Comparison of ENCODE assay signal across 27 cellular contexts in genomic region chr5:141869040-141869439, GRCh38. TPM values are rescaled to one million over a fixed set of nuclear protein-coding genes. Genes with fewer than 3 reads are reported as not detected.
DNase-seq lines count a peak whose midpoint lies in the region; ATAC-seq and TF ChIP-seq lines count a peak whose summit lies in the region.
"Had no signal": no experiment of that assay in that cellular context is flagged by ENCODE, and none has a peak within 500 bp of the region (broad histone marks: within the 10 kb centered on the region; RNA-seq: fewer than 3 reads in every experiment).

No MANE protein-coding gene starts in this region.

- H3K9me3 Mint-ChIP-seq in activated naive CD8-positive, alpha-beta T cell treated with anti-CD3 and anti-CD28 coated beads, Interleukin-2, amount 10 ng/mL, durations not matched to agents 7 days and 5 days, result no peaks in the 10 kb centered on the region
- no peaks in the 10 kb centered on the region for H3K9me3 Mint-ChIP-seq in activated naive CD8-positive, alpha-beta T cell treated with anti-CD3 and anti-CD28 coated beads for 36 hours
- H3K9me3 Mint-ChIP-seq: activated naive CD4-positive, alpha-beta T cell treated with anti-CD3 and anti-CD28 coated beads for 36 hours; CD4-positive, alpha-beta memory T cell; naive thymus-derived CD8-positive, alpha-beta T cell had no signal

- H3K27ac ChIP-seq in upper lobe of right lung, result no peak overlapping the region
- H3K27ac ChIP-seq: coronary artery, left lung had no signal

- no peaks in the 10 kb centered on the region for H3K36me3 Mint-ChIP-seq in activated naive CD8-positive, alpha-beta T cell treated with anti-CD3 and anti-CD28 coated beads, Interleukin-2, amount 10 ng/mL, durations not matched to agents 7 days and 5 days
- H3K36me3 Mint-ChIP-seq in activated naive CD8-positive, alpha-beta T cell treated with anti-CD3 and anti-CD28 coated beads for 36 hours, result no peaks in the 10 kb centered on the region
- H3K36me3 Mint-ChIP-seq: CD4-positive, alpha-beta memory T cell; naive thymus-derived CD8-positive, alpha-beta T cell had no signal

- TF ChIP-seq CTCF in omental fat pad (IDR thresholded peaks at IDR 0.05) (no peak), upper lobe of right lung (IDR thresholded peaks at IDR 0.05) (no peak)

- H3K4me3 Mint-ChIP-seq in activated naive CD8-positive, alpha-beta T cell treated with anti-CD3 and anti-CD28 coated beads, Interleukin-2, amount 10 ng/mL, durations not matched to agents 7 days and 5 days, result no peak overlapping the region
- H3K4me3 Mint-ChIP-seq in activated naive CD8-positive, alpha-beta T cell treated with anti-CD3 and anti-CD28 coated beads for 36 hours, result no peak overlapping the region
- H3K4me3 Mint-ChIP-seq: activated naive CD4-positive, alpha-beta T cell treated with anti-CD3 and anti-CD28 coated beads for 36 hours; CD4-positive, alpha-beta memory T cell; naive thymus-derived CD8-positive, alpha-beta T cell had no signal

- no peaks in the 10 kb centered on the region for H3K9me3 ChIP-seq in upper lobe of right lung
- H3K9me3 ChIP-seq: left lung, vagina had no signal

- DNase-seq in activated naive CD8-positive, alpha-beta T cell treated with anti-CD3 and anti-CD28 coated beads, Interleukin-2, amount 10 ng/mL, durations not matched to agents 7 days and 5 days, result peak; percentile 15
- DNase-seq in activated naive CD8-positive, alpha-beta T cell treated with anti-CD3 and anti-CD28 coated beads for 36 hours, result no peak
- DNase-seq in epidermal melanocyte (ENCODE audit: insufficient read length, low spot score) (peak; percentile 1), omental fat pad (ENCODE audit: low spot score) (no peak), upper lobe of right lung (peak; percentile 40), NOMO-1 treated with DMSO at 0.1 percent for 48 hours (lab: John Stamatoyannopoulos, UW; ENCODE audit: unreplicated experiment) (no peak), SK-N-DZ (ENCODE audit: low spot score) (no peak), NCI-H187 treated with DMSO at 0.1 percent for 48 hours (lab: John Stamatoyannopoulos, UW) (no peak)
- DNase-seq: activated CD4-positive, alpha-beta T cell treated with anti-CD3 and anti-CD28 coated beads for 4 hours; activated CD8-positive, alpha-beta memory T cell treated with anti-CD3 and anti-CD28 coated beads for 24 hours; activated naive CD4-positive, alpha-beta T cell treated with anti-CD3 and anti-CD28 coated beads for 36 hours; activated T-cell treated with anti-CD3 and anti-CD28 coated beads, Interleukin-2, amount 50 U/mL, for 48 hours; amniotic stem cell; CD4-positive, alpha-beta memory T cell; DMS 273 treated with DMSO at 0.1 percent for 48 hours; EL; hippocampal formation; Karpas-422; NCI-H1436 treated with DMSO at 0.1 percent for 48 hours; NCI-H446 treated with DMSO at 0.1 percent for 48 hours had no signal

- intact Hi-C loops in upper lobe of right lung (cut with DNase I), result no loop called here

- H3K4me1 ChIP-seq in upper lobe of right lung, result peaks cover 21% of the 10 kb centered on the region

- H3K27me3 Mint-ChIP-seq in activated naive CD8-positive, alpha-beta T cell treated with anti-CD3 and anti-CD28 coated beads, Interleukin-2, amount 10 ng/mL, durations not matched to agents 7 days and 5 days, result peaks cover 33% of the 10 kb centered on the region
- peaks cover 14% of the 10 kb centered on the region for H3K27me3 Mint-ChIP-seq in activated naive CD8-positive, alpha-beta T cell treated with anti-CD3 and anti-CD28 coated beads for 36 hours

- no peak overlapping the region for H3K4me3 ChIP-seq in upper lobe of right lung
- H3K4me3 ChIP-seq: coronary artery, GM12878, left lung, vagina had no signal

- ATAC-seq in activated naive CD8-positive, alpha-beta T cell treated with anti-CD3 and anti-CD28 coated beads, Interleukin-2, amount 10 ng/mL, durations not matched to agents 7 days and 5 days (ENCODE audit: low read depth), result no peak
- ATAC-seq in omental fat pad (ENCODE audit: low FRiP score) (peak; percentile 41), upper lobe of right lung (no peak)
- ATAC-seq: GM12878; naive thymus-derived CD8-positive, alpha-beta T cell; Right ventricle myocardium inferior had no signal

- no peak overlapping the region for H3K27ac Mint-ChIP-seq in activated naive CD8-positive, alpha-beta T cell treated with anti-CD3 and anti-CD28 coated beads, Interleukin-2, amount 10 ng/mL, durations not matched to agents 7 days and 5 days
- no peak overlapping the region for H3K27ac Mint-ChIP-seq in activated naive CD8-positive, alpha-beta T cell treated with anti-CD3 and anti-CD28 coated beads for 36 hours
- H3K27ac Mint-ChIP-seq: activated naive CD4-positive, alpha-beta T cell treated with anti-CD3 and anti-CD28 coated beads for 36 hours had no signal

- POLR2A ChIA-PET in activated naive CD8-positive, alpha-beta T cell treated with anti-CD3 and anti-CD28 coated beads, Interleukin-2, amount 10 ng/mL, durations not matched to agents 7 days and 5 days (lab: Charles Lee), result no interaction called here

- no peaks in the 10 kb centered on the region for H3K27me3 ChIP-seq in upper lobe of right lung
- H3K27me3 ChIP-seq: vagina had no signal

- H3K36me3 ChIP-seq in upper lobe of right lung, result peaks cover 25% of the 10 kb centered on the region
- H3K36me3 ChIP-seq: vagina had no signal

- peaks cover 5% of the 10 kb centered on the region for H3K4me1 Mint-ChIP-seq in activated naive CD8-positive, alpha-beta T cell treated with anti-CD3 and anti-CD28 coated beads, Interleukin-2, amount 10 ng/mL, durations not matched to agents 7 days and 5 days
- no peaks in the 10 kb centered on the region for H3K4me1 Mint-ChIP-seq in activated naive CD8-positive, alpha-beta T cell treated with anti-CD3 and anti-CD28 coated beads for 36 hours
- H3K4me1 Mint-ChIP-seq: CD4-positive, alpha-beta memory T cell; naive thymus-derived CD8-positive, alpha-beta T cell had no signal

RNA-seq across cellular contexts. Expression of gene PCDH1, which starts 9.2 kb away (rescaled TPM):
- total RNA-seq in activated naive CD8-positive, alpha-beta T cell treated with anti-CD3 and anti-CD28 coated beads, Interleukin-2, amount 10 ng/mL, durations not matched to agents 7 days and 5 days, result not detected
- not detected for total RNA-seq in activated naive CD8-positive, alpha-beta T cell treated with anti-CD3 and anti-CD28 coated beads for 36 hours
- total RNA-seq in omental fat pad, result 100 to 1,000 TPM in 1 of 4 donors, 10 to 100 TPM in 3; 10.6 to 148 (median 50.6) TPM
- total RNA-seq in upper lobe of right lung, result 66.6 TPM
- 10.7 and 11.9 TPM in 2 replicates for polyA plus RNA-seq in SK-N-DZ (2014; cell fraction: cytosol; rRNA removed)
- polyA plus RNA-seq in SK-N-DZ (2014; cell fraction: nucleus; rRNA removed), result 9.0 and 10.1 TPM in 2 replicates
- total RNA-seq: activated naive CD4-positive, alpha-beta T cell treated with anti-CD3 and anti-CD28 coated beads for 36 hours; CD4-positive, alpha-beta memory T cell; naive thymus-derived CD8-positive, alpha-beta T cell; OCI-LY7 had no signal
- polyA plus RNA-seq: CD4-positive, alpha-beta memory T cell had no signal

RNA-seq across cellular contexts. Expression of gene DELE1, which starts 54.6 kb away (rescaled TPM):
- total RNA-seq in activated naive CD8-positive, alpha-beta T cell treated with anti-CD3 and anti-CD28 coated beads, Interleukin-2, amount 10 ng/mL, durations not matched to agents 7 days and 5 days, result 10 to 100 TPM; 71.2 to 73.1 TPM
- total RNA-seq in activated naive CD8-positive, alpha-beta T cell treated with anti-CD3 and anti-CD28 coated beads for 36 hours, result 10 to 100 TPM; 46.4 to 51.6 TPM
- total RNA-seq in omental fat pad, result 10 to 100 TPM; 57.3 to 87.5 (median 61.0) TPM
- 83.3 TPM for total RNA-seq in upper lobe of right lung
- polyA plus RNA-seq in SK-N-DZ (2014; cell fraction: cytosol; rRNA removed), result 88.5 and 96.7 TPM in 2 replicates
- polyA plus RNA-seq in SK-N-DZ (2014; cell fraction: nucleus; rRNA removed), result 283 and 313 TPM in 2 replicates

Comparison
In these comparisons a context has a peak if more than half of its experiments do, and no peak if none do; other contexts are left out.
1. DNase-seq: peak in activated naive CD8-positive, alpha-beta T cell treated with anti-CD3 and anti-CD28 coated beads, Interleukin-2, amount 10 ng/mL, durations not matched to agents 7 days and 5 days (single experiment), epidermal melanocyte (single experiment) and upper lobe of right lung (single experiment); none in activated naive CD8-positive, alpha-beta T cell treated with anti-CD3 and anti-CD28 coated beads for 36 hours (single experiment), omental fat pad (single experiment), NOMO-1 treated with DMSO at 0.1 percent for 48 hours (single experiment), SK-N-DZ (single experiment) and NCI-H187 treated with DMSO at 0.1 percent for 48 hours (single experiment).
2. RNA of gene PCDH1, which starts 9.2 kb away (total RNA-seq): 66.6 TPM in upper lobe of right lung (single experiment) and 10.6 to 148 TPM in omental fat pad; not detected in activated naive CD8-positive, alpha-beta T cell treated with anti-CD3 and anti-CD28 coated beads for 36 hours and not detected in activated naive CD8-positive, alpha-beta T cell treated with anti-CD3 and anti-CD28 coated beads, Interleukin-2, amount 10 ng/mL, durations not matched to agents 7 days and 5 days; every median in the first group is over 10 times any median in the second.